In the genomic region with DNA sequence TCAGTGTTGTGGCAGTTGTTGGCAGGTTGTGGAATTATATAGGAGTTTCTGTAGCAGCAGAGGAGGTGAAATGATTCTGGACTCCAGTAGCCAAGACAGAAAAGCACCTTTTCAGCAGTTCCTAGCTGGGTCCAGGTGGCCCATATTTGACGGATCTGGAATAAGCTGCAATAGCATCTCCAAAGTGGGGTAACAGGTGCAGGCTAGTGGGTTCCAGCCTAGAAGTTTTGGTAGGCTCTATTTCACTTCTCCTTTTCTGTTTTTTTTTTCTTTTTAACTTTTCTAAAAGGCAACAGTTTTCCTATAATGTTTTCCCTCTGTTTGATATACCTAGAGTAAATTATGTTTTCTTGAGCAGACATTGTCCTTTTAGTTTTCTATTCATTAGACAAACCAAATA, we compare ENCODE assay signal across 20 cellular contexts.
"Had no signal": no experiment of that assay in that cellular context is flagged by ENCODE, and none has a peak within 500 bp of the region (broad histone marks: within the 10 kb centered on the region; RNA-seq: fewer than 3 reads in every experiment).

No MANE protein-coding gene starts in this region.

- H3K4me3 ChIP-seq: PC-9, Peyer's patch, SJCRH30 had no signal

- H3K4me1 ChIP-seq: Peyer's patch, SJCRH30 had no signal

- DNase-seq: IMR-90, KG1, MM.1S, NCI-H1092 treated with DMSO at 0.1 percent for 48 hours, NCI-H1436, NCI-H187 treated with DMSO at 0.1 percent for 48 hours, NCI-H2029 treated with DMSO at 0.1 percent for 48 hours, NCI-H2171 treated with DMSO at 0.1 percent for 48 hours, NCI-H345, NCI-H524, NCI-H526 treated with DMSO at 0.1 percent for 48 hours, NCI-H748 treated with DMSO at 0.1 percent for 48 hours, PC-9, Peyer's patch, Right ventricle myocardium superior, SJCRH30, T-helper 1 cell, T-helper 17 cell had no signal

- H3K36me3 ChIP-seq: Peyer's patch, SJCRH30 had no signal

- ATAC-seq: HepG2, SK-N-SH treated with all-trans-retinoic acid at 6 μM for 48 hours, T-helper 17 cell had no signal

- H3K27me3 ChIP-seq: Peyer's patch, SJCRH30 had no signal

- H3K27ac ChIP-seq: PC-9, Peyer's patch, SJCRH30 had no signal

- H3K4me2 ChIP-seq: PC-9 had no signal

- H2AFZ ChIP-seq: PC-9 had no signal

- H3K9me3 ChIP-seq: Peyer's patch, SJCRH30 had no signal
